Comparison of ENCODE assay signal across 12 cellular contexts in genomic region chr12:89307665-89308253, GRCh38.
A peak's percentile ranks its signal among the peaks of the same experiment; 100 is the strongest.
DNase-seq lines count a peak whose midpoint lies in the region; ATAC-seq lines count a peak whose summit lies in the region.
"Had no signal": no experiment of that assay in that cellular context is flagged by ENCODE, and none has a peak within 500 bp of the region (broad histone marks: within the 10 kb centered on the region; RNA-seq: fewer than 3 reads in every experiment).

No MANE protein-coding gene starts in this region.

- peaks cover 41% of the 10 kb centered on the region for H3K4me1 Mint-ChIP-seq in stimulated activated naive CD8-positive, alpha-beta T cell treated with anti-CD3 and anti-CD28 coated beads, Interleukin-15, amount 100 ng/mL, for 72 hours
- H3K4me1 Mint-ChIP-seq: activated B cell treated with CpG ODN at 0.5 μM for 24 hours had no signal

- DNase-seq in stimulated activated naive CD8-positive, alpha-beta T cell treated with anti-CD3 and anti-CD28 coated beads, Interleukin-15, amount 100 ng/mL, for 72 hours, result peak in 1 of 2 donors; percentile 11
- no peak for DNase-seq in stimulated activated naive CD8-positive, alpha-beta T cell treated with anti-CD3 and anti-CD28 coated beads, Interleukin-15, Interleukin-2, amounts not matched to agents 100 U/mL and 50 U/mL, for 24 hours
- DNase-seq in NCI-H2029 (lab: John Stamatoyannopoulos, UW) (peak; percentile 17), epidermal melanocyte (ENCODE audit: insufficient read length, low spot score) (peak; percentile 16), GM19240 (ENCODE audit: insufficient read length, low spot score) (no peak), Ammon's horn (ENCODE audit: low spot score) (no peak)
- DNase-seq: activated B cell treated with CpG ODN at 0.5 μM for 24 hours, amygdala, NCI-H187 treated with DMSO at 0.1 percent for 48 hours, NCI-H748 treated with DMSO at 0.1 percent for 48 hours had no signal

- H3K27ac Mint-ChIP-seq in stimulated activated naive CD8-positive, alpha-beta T cell treated with anti-CD3 and anti-CD28 coated beads, Interleukin-15, amount 100 ng/mL, for 72 hours, result peak overlapping the region in 1 of 2 donors; percentile 35
- H3K27ac Mint-ChIP-seq: activated B cell treated with CpG ODN at 0.5 μM for 24 hours, T-cell had no signal

- H3K27me3 Mint-ChIP-seq in stimulated activated naive CD8-positive, alpha-beta T cell treated with anti-CD3 and anti-CD28 coated beads, Interleukin-15, amount 100 ng/mL, for 72 hours, result no peaks in the 10 kb centered on the region
- H3K27me3 Mint-ChIP-seq: activated B cell treated with CpG ODN at 0.5 μM for 24 hours, T-cell had no signal

- peaks cover 0 to 8% of the 10 kb centered on the region in 2 donors for H3K9me3 Mint-ChIP-seq in stimulated activated naive CD8-positive, alpha-beta T cell treated with anti-CD3 and anti-CD28 coated beads, Interleukin-15, amount 100 ng/mL, for 72 hours
- H3K9me3 Mint-ChIP-seq: activated B cell treated with CpG ODN at 0.5 μM for 24 hours, T-cell had no signal

- ATAC-seq in stimulated activated naive CD8-positive, alpha-beta T cell treated with anti-CD3 and anti-CD28 coated beads, Interleukin-15, amount 100 ng/mL, for 72 hours, result peak; percentile 66
- no peak for ATAC-seq in stimulated activated naive CD8-positive, alpha-beta T cell treated with anti-CD3 and anti-CD28 coated beads, Interleukin-15, Interleukin-2, amounts not matched to agents 100 U/mL and 50 U/mL, for 24 hours
- ATAC-seq in GM18502 (IDR thresholded peaks at IDR 0.05; ENCODE audit: poor library complexity, unreplicated experiment), result no peak
- ATAC-seq: T-cell had no signal

- peak overlapping the region in 1 of 2 donors; percentile 51 for H3K4me3 Mint-ChIP-seq in stimulated activated naive CD8-positive, alpha-beta T cell treated with anti-CD3 and anti-CD28 coated beads, Interleukin-15, amount 100 ng/mL, for 72 hours
- H3K4me3 Mint-ChIP-seq: activated B cell treated with CpG ODN at 0.5 μM for 24 hours had no signal

Comparison
In these comparisons a context has a peak if more than half of its experiments do, and no peak if none do; other contexts are left out.
1. DNase-seq: peak in NCI-H2029 (single experiment) and epidermal melanocyte (single experiment); none in stimulated activated naive CD8-positive, alpha-beta T cell treated with anti-CD3 and anti-CD28 coated beads, Interleukin-15, Interleukin-2, amounts not matched to agents 100 U/mL and 50 U/mL, for 24 hours (single experiment), GM19240 (single experiment) and Ammon's horn (single experiment).